Comparison of ENCODE assay signal across 17 cellular contexts in genomic region chr16:9042943-9043680, GRCh38. TPM values are rescaled to one million over a fixed set of nuclear protein-coding genes. Genes with fewer than 3 reads are reported as not detected.
DNase-seq lines count a peak whose midpoint lies in the region; ATAC-seq and TF ChIP-seq lines count a peak whose summit lies in the region.
"Had no signal": no experiment of that assay in that cellular context is flagged by ENCODE, and none has a peak within 500 bp of the region (broad histone marks: within the 10 kb centered on the region; RNA-seq: fewer than 3 reads in every experiment).

No MANE protein-coding gene starts in this region.

- peaks cover 31% of the 10 kb centered on the region for H3K4me1 Mint-ChIP-seq in HFFc6 (ENCODE audit: low read depth)
- H3K4me1 Mint-ChIP-seq in brain, result peaks cover 19% of the 10 kb centered on the region
- peaks cover 28% of the 10 kb centered on the region for H3K4me1 Mint-ChIP-seq in activated T-helper 2 cell treated with anti-CD3 and anti-CD28 coated beads, Interferon-gamma antibody, Interleukin-2, Interleukin-4, amounts not matched to agents 10 μg/mL and 5 μg/mL and 100 μg/mL, durations not matched to agents 14 hours and 24 hours and 36 hours (ENCODE audit: low read depth)

- H3K36me3 Mint-ChIP-seq in HFFc6 (ENCODE audit: low read depth), result peaks cover 14% of the 10 kb centered on the region
- peaks cover 4% of the 10 kb centered on the region for H3K36me3 Mint-ChIP-seq in brain
- H3K36me3 Mint-ChIP-seq in activated T-helper 2 cell treated with anti-CD3 and anti-CD28 coated beads, Interferon-gamma antibody, Interleukin-2, Interleukin-4, amounts not matched to agents 10 μg/mL and 5 μg/mL and 100 μg/mL, durations not matched to agents 14 hours and 24 hours and 36 hours (ENCODE audit: low read depth), result peaks cover 4% of the 10 kb centered on the region

- no peaks in the 10 kb centered on the region for H3K27me3 Mint-ChIP-seq in HFFc6 (ENCODE audit: insufficient read depth)
- H3K27me3 Mint-ChIP-seq in brain, result peaks cover 3% of the 10 kb centered on the region
- H3K27me3 Mint-ChIP-seq in activated T-helper 2 cell treated with anti-CD3 and anti-CD28 coated beads, Interferon-gamma antibody, Interleukin-2, Interleukin-4, amounts not matched to agents 10 μg/mL and 5 μg/mL and 100 μg/mL, durations not matched to agents 14 hours and 24 hours and 36 hours (ENCODE audit: low read depth), result peaks cover 2% of the 10 kb centered on the region

- DNase-seq in AG04450 (ENCODE audit: low read depth, low spot score) (peak; percentile 60), HFFc6 (peak; percentile 52), Kasumi-1 (lab: John Stamatoyannopoulos, UW) (no peak), H7 (no peak)
- no peak for DNase-seq in activated T-helper 2 cell treated with anti-CD3 and anti-CD28 coated beads, Interferon-gamma antibody, Interleukin-2, Interleukin-4, amounts not matched to agents 10 μg/mL and 5 μg/mL and 100 μg/mL, durations not matched to agents 14 hours and 24 hours and 36 hours (ENCODE audit: low spot score)
- DNase-seq: activated CD4-positive, alpha-beta T cell treated with anti-CD3 and anti-CD28 coated beads, Interleukin-2, amount 50 U/mL, for 4 hours; activated gamma-delta T cell; NCI-H1105; NCI-H524 treated with DMSO at 0.1 percent for 48 hours; Peyer's patch; uterus had no signal

- POLR2A ChIA-PET in AG04450 (lab: Yijun Ruan, JAX), result interaction anchor here (1.4 kb wide), 1 partner anchor 48 kb away, joined by 6 read pairs; the partner anchor contains the start of gene HAPSTR1

- peaks cover 7% of the 10 kb centered on the region for H3K4me1 ChIP-seq in mesodermal cell (ENCODE audit: control insufficient read depth, insufficient read depth, low read length, poor library complexity, severe bottlenecking)
- H3K4me1 ChIP-seq: uterus had no signal

- H3K9me3 Mint-ChIP-seq in HFFc6, result peaks cover 5% of the 10 kb centered on the region
- H3K9me3 Mint-ChIP-seq in brain, result peaks cover 18 to 24% (median 20%) of the 10 kb centered on the region in 5 experiments
- H3K9me3 Mint-ChIP-seq in activated T-helper 2 cell treated with anti-CD3 and anti-CD28 coated beads, Interferon-gamma antibody, Interleukin-2, Interleukin-4, amounts not matched to agents 10 μg/mL and 5 μg/mL and 100 μg/mL, durations not matched to agents 14 hours and 24 hours and 36 hours, result peaks cover 12% of the 10 kb centered on the region

- H3K4me3 Mint-ChIP-seq in HFFc6, result peak overlapping the region; percentile 78
- H3K4me3 Mint-ChIP-seq in brain, result no peak overlapping the region
- no peak overlapping the region for H3K4me3 Mint-ChIP-seq in activated T-helper 2 cell treated with anti-CD3 and anti-CD28 coated beads, Interferon-gamma antibody, Interleukin-2, Interleukin-4, amounts not matched to agents 10 μg/mL and 5 μg/mL and 100 μg/mL, durations not matched to agents 14 hours and 24 hours and 36 hours (ENCODE audit: low read depth)

- H3K27me3 ChIP-seq in AG04450 (ENCODE audit: control insufficient read depth, insufficient read depth, low read length), result no peaks in the 10 kb centered on the region
- H3K27me3 ChIP-seq in H7 (ENCODE audit: control insufficient read depth, insufficient read depth, low read length), result no peaks in the 10 kb centered on the region
- H3K27me3 ChIP-seq: BLaER1 treated with 17β-estradiol and CSF1 and Interleukin-3, amounts not matched to agents 10 nM and 100 nM; Peyer's patch; uterus had no signal

- H3K27ac ChIP-seq in AG04450 (ENCODE audit: low read depth, low read length), result peak overlapping the region; percentile 77
- H3K27ac ChIP-seq in mesodermal cell (ENCODE audit: low read depth, low read length, severe bottlenecking), result peak overlapping the region; percentile 6
- H3K27ac ChIP-seq: BLaER1 treated with 17β-estradiol and CSF1 and Interleukin-3, amounts not matched to agents 10 nM and 100 nM; Peyer's patch; uterus had no signal

- H3K36me3 ChIP-seq in mesodermal cell (ENCODE audit: control insufficient read depth, insufficient read depth, low read length) (no peaks in the 10 kb centered on the region), H7 (replicated peaks; ENCODE audit: control insufficient read depth, insufficient read depth, low read length) (no peaks in the 10 kb centered on the region)
- H3K36me3 ChIP-seq: BLaER1 treated with 17β-estradiol and CSF1 and Interleukin-3, amounts not matched to agents 10 nM and 100 nM; Peyer's patch; uterus had no signal

- 93 to 95% methylated on average over 11 to 14 of the region's 16 CpGs for WGBS in mesodermal cell (ENCODE audit: insufficient coverage in 2 of 2), 2 experiments

- TF ChIP-seq CTCF in AG04450 (IDR thresholded peaks at IDR 0.05; ENCODE audit: low read depth, low read length) (no peak), HFFc6 (IDR thresholded peaks at IDR 0.05) (no peak), brain (conservative IDR thresholded peaks at IDR 0.05) (no peak)

- ATAC-seq in GM18520 (IDR thresholded peaks at IDR 0.05; ENCODE audit: unreplicated experiment), result no peak
- ATAC-seq: esophagus mucosa had no signal

- peak overlapping the region; percentile 95 for H3K27ac Mint-ChIP-seq in HFFc6
- H3K27ac Mint-ChIP-seq in brain, result peak overlapping the region in 4 of 5 experiments; percentile 46 to 90 (median 82)
- no peak overlapping the region for H3K27ac Mint-ChIP-seq in activated T-helper 2 cell treated with anti-CD3 and anti-CD28 coated beads, Interferon-gamma antibody, Interleukin-2, Interleukin-4, amounts not matched to agents 10 μg/mL and 5 μg/mL and 100 μg/mL, durations not matched to agents 14 hours and 24 hours and 36 hours

- no peak overlapping the region for H3K4me3 ChIP-seq in AG04450 (ENCODE audit: low read depth, low read length)
- H3K4me3 ChIP-seq in mesodermal cell (ENCODE audit: extremely low read depth, insufficient read depth, low read length, poor library complexity, severe bottlenecking), result no peak overlapping the region
- no peak overlapping the region for H3K4me3 ChIP-seq in H7 (ENCODE audit: insufficient read depth, low read depth, low read length)
- H3K4me3 ChIP-seq: BLaER1 treated with 17β-estradiol and CSF1 and Interleukin-3, amounts not matched to agents 10 nM and 100 nM; lung; Peyer's patch; uterus had no signal

- CTCF ChIA-PET in AG04450 (lab: Charles Lee), result interaction anchor here (1.2 kb wide), 1 partner anchor 10 kb away, joined by 4 read pairs; no protein-coding TSS in a partner anchor

- intact Hi-C loops in activated T-helper 2 cell treated with anti-CD3 and anti-CD28 coated beads, Interferon-gamma antibody, Interleukin-2, Interleukin-4, amounts not matched to agents 10 μg/mL and 5 μg/mL and 100 μg/mL, durations not matched to agents 14 hours and 24 hours and 36 hours (cut with micrococcal nuclease), result no loop called here

- H3K9me3 ChIP-seq in AG04450 (ENCODE audit: control insufficient read depth, insufficient read depth, low read length), result no peaks in the 10 kb centered on the region
- peaks cover 8% of the 10 kb centered on the region for H3K9me3 ChIP-seq in mesodermal cell (ENCODE audit: control insufficient read depth, low read length)
- H3K9me3 ChIP-seq: Peyer's patch, uterus had no signal

RNA-seq across cellular contexts. Expression of gene HAPSTR1, which starts 48.3 kb away (rescaled TPM):
- polyA plus RNA-seq in AG04450 (2011; rRNA removed), result 38.1 and 40.3 TPM in 2 replicates
- 52.5 and 69.7 TPM in 2 replicates for polyA minus RNA-seq in AG04450 (2011; rRNA and poly(A)+ RNA removed)
- total RNA-seq in HFFc6 (2021; fragmentation: NEBNext Ultra II Directional; extraction: Animal tissue kit (Norgen Biotek cat#: 25700)), result 10 to 100 TPM; 65.0 to 77.4 (median 72.0) TPM
- polyA plus RNA-seq in brain (ENCODE audit: insufficient read depth, low read depth, low replicate concordance), result 11.7 TPM
- polyA plus RNA-seq in mesodermal cell (2013, experiment 1 of 2), result 29.7 TPM
- 30.2 TPM for polyA plus RNA-seq in mesodermal cell (2013, experiment 2 of 2)
- total RNA-seq in H7 (2014; rRNA removed; shearing (Covaris generic)), result 40.3 and 44.0 TPM in 2 replicates
- total RNA-seq in activated T-helper 2 cell treated with anti-CD3 and anti-CD28 coated beads, Interferon-gamma antibody, Interleukin-2, Interleukin-4, amounts not matched to agents 10 μg/mL and 5 μg/mL and 100 μg/mL, durations not matched to agents 14 hours and 24 hours and 36 hours, result 54.5 and 54.9 TPM in 2 replicates

Comparison
In these comparisons a context has a peak if more than half of its experiments do, and no peak if none do; other contexts are left out.
1. DNase-seq: peak in AG04450 (single experiment) and HFFc6 (single experiment); none in Kasumi-1 (0 of 2), H7 (single experiment) and activated T-helper 2 cell treated with anti-CD3 and anti-CD28 coated beads, Interferon-gamma antibody, Interleukin-2, Interleukin-4, amounts not matched to agents 10 μg/mL and 5 μg/mL and 100 μg/mL, durations not matched to agents 14 hours and 24 hours and 36 hours (single experiment).